9 cellular contexts compared by ENCODE assay signal in genomic region chr16:58126451-58126968, GRCh38. TPM values are rescaled to one million over a fixed set of nuclear protein-coding genes. Genes with fewer than 3 reads are reported as not detected.
DNase-seq lines count a peak whose midpoint lies in the region; ATAC-seq and TF ChIP-seq lines count a peak whose summit lies in the region.
"Had no signal": no experiment of that assay in that cellular context is flagged by ENCODE, and none has a peak within 500 bp of the region (broad histone marks: within the 10 kb centered on the region; RNA-seq: fewer than 3 reads in every experiment).

No MANE protein-coding gene starts in this region.

- TF ChIP-seq CTCF in hepatocyte (IDR thresholded peaks at IDR 0.05; ENCODE audit: poor library complexity) = no peak

- H3K27me3 ChIP-seq in hepatocyte = no peaks in the 10 kb centered on the region

- H3K4me3 ChIP-seq in hepatocyte = no peak overlapping the region

- H3K9me3 Mint-ChIP-seq in activated CD4-positive, alpha-beta memory T cell treated with anti-CD3 and anti-CD28 coated beads for 36 hours = no peaks in the 10 kb centered on the region
- no peaks in the 10 kb centered on the region for H3K9me3 Mint-ChIP-seq in stimulated activated effector memory CD8-positive, alpha-beta T cell treated with anti-CD3 and anti-CD28 coated beads, Interleukin-12 subunit alpha, Interleukin-12 subunit beta, amount 100 ng/mL, for 72 hours

- no peaks in the 10 kb centered on the region for H3K36me3 Mint-ChIP-seq in activated CD4-positive, alpha-beta memory T cell treated with anti-CD3 and anti-CD28 coated beads for 36 hours
- H3K36me3 Mint-ChIP-seq in stimulated activated effector memory CD8-positive, alpha-beta T cell treated with anti-CD3 and anti-CD28 coated beads, Interleukin-12 subunit alpha, Interleukin-12 subunit beta, amount 100 ng/mL, for 72 hours = peaks cover 10% of the 10 kb centered on the region

- no peaks in the 10 kb centered on the region for H3K9me3 ChIP-seq in hepatocyte (ENCODE audit: low read depth)

- peaks cover 68% of the 10 kb centered on the region for H3K79me2 ChIP-seq in hepatocyte

- H3K4me1 Mint-ChIP-seq in activated CD4-positive, alpha-beta memory T cell treated with anti-CD3 and anti-CD28 coated beads for 36 hours (ENCODE audit: low read depth) = peaks cover 58% of the 10 kb centered on the region
- H3K4me1 Mint-ChIP-seq in stimulated activated effector memory CD8-positive, alpha-beta T cell treated with anti-CD3 and anti-CD28 coated beads, Interleukin-12 subunit alpha, Interleukin-12 subunit beta, amount 100 ng/mL, for 72 hours = peaks cover 44% of the 10 kb centered on the region

- H4K20me1 ChIP-seq in hepatocyte (ENCODE audit: insufficient read depth, poor library complexity, severe bottlenecking) = peaks cover 64% of the 10 kb centered on the region

- peaks cover 29% of the 10 kb centered on the region for H3K4me1 ChIP-seq in hepatocyte (ENCODE audit: insufficient read depth)

- no peak overlapping the region for H2AFZ ChIP-seq in hepatocyte

- CTCF ChIA-PET in activated CD4-positive, alpha-beta memory T cell treated with anti-CD3 and anti-CD28 coated beads for 36 hours (lab: Charles Lee) = interaction anchor here (0.9 to 1.8 kb wide), 7 partner anchors 10 to 227 kb away, joined by 3 to 5 read pairs (median 4); partner anchors contain the start of gene MMP15

- peak overlapping the region; percentile 4 for H3K27ac ChIP-seq in hepatocyte

- WGBS in hepatocyte (ENCODE audit: low lambda C conversion rate, missing lambda C conversion rate) = 65% methylated on average over 4 of the region's 4 CpGs

- no peak for ATAC-seq in stimulated activated effector memory CD8-positive, alpha-beta T cell treated with anti-CD3 and anti-CD28 coated beads, Interleukin-12 subunit alpha, Interleukin-12 subunit beta, amount 100 ng/mL, for 72 hours
- ATAC-seq in GM18519 (IDR thresholded peaks at IDR 0.05; ENCODE audit: low FRiP score, unreplicated experiment) = no peak

- peak overlapping the region; percentile 91 for H3K4me2 ChIP-seq in hepatocyte

- H3K27ac Mint-ChIP-seq in activated CD4-positive, alpha-beta memory T cell treated with anti-CD3 and anti-CD28 coated beads for 36 hours = no peak overlapping the region
- H3K27ac Mint-ChIP-seq in stimulated activated effector memory CD8-positive, alpha-beta T cell treated with anti-CD3 and anti-CD28 coated beads, Interleukin-12 subunit alpha, Interleukin-12 subunit beta, amount 100 ng/mL, for 72 hours = peak overlapping the region; percentile 88

- DNase-seq in NCI-H748 (lab: John Stamatoyannopoulos, UW; ENCODE audit: unreplicated experiment) = peak; percentile 13
- DNase-seq in NCI-H748 treated with DMSO at 0.1 percent for 48 hours (lab: John Stamatoyannopoulos, UW) = no peak
- no peak for DNase-seq in activated CD4-positive, alpha-beta memory T cell treated with anti-CD3 and anti-CD28 coated beads for 36 hours
- no peak for DNase-seq in hepatocyte (ENCODE audit: low spot score)
- no peak for DNase-seq in stimulated activated effector memory CD8-positive, alpha-beta T cell treated with anti-CD3 and anti-CD28 coated beads, Interleukin-12 subunit alpha, Interleukin-12 subunit beta, amount 100 ng/mL, for 72 hours (ENCODE audit: low spot score in 2 of 2)
- DNase-seq in posterior cingulate gyrus = no peak
- DNase-seq in amniotic stem cell (lab: John Stamatoyannopoulos, UW) = no peak
- DNase-seq: NCI-H2227 treated with DMSO at 0.1 percent for 48 hours had no signal

- no peaks in the 10 kb centered on the region for H3K9me2 ChIP-seq in hepatocyte (replicated peaks; ENCODE audit: insufficient read depth)

- POLR2A ChIA-PET in activated CD4-positive, alpha-beta memory T cell treated with anti-CD3 and anti-CD28 coated beads for 36 hours (lab: Charles Lee) = interaction anchor here (1.2 kb wide), 1 partner anchor 71 kb away, joined by 3 read pairs; no protein-coding TSS in a partner anchor

- peak overlapping the region; percentile 86 for H3K4me3 Mint-ChIP-seq in activated CD4-positive, alpha-beta memory T cell treated with anti-CD3 and anti-CD28 coated beads for 36 hours
- H3K4me3 Mint-ChIP-seq in stimulated activated effector memory CD8-positive, alpha-beta T cell treated with anti-CD3 and anti-CD28 coated beads, Interleukin-12 subunit alpha, Interleukin-12 subunit beta, amount 100 ng/mL, for 72 hours = peak overlapping the region; percentile 79

- H3K36me3 ChIP-seq in hepatocyte (replicated peaks; ENCODE audit: insufficient read depth, low read depth) = no peaks in the 10 kb centered on the region

- intact Hi-C loops in activated CD4-positive, alpha-beta memory T cell treated with anti-CD3 and anti-CD28 coated beads for 36 hours (cut with micrococcal nuclease) = loop anchor here (2.0 to 5.0 kb wide), 3 partner anchors 30 to 319 kb away; no protein-coding TSS in a partner anchor
- intact Hi-C loops in posterior cingulate gyrus (cut with DNase I) = loop anchor here (5.0 kb wide), 1 partner anchor 71 kb away; the partner anchor contains the start of gene CSNK2A2

- no peaks in the 10 kb centered on the region for H3K27me3 Mint-ChIP-seq in activated CD4-positive, alpha-beta memory T cell treated with anti-CD3 and anti-CD28 coated beads for 36 hours

RNA-seq across cellular contexts. Expression of gene CFAP20, which starts 2.7 kb away (rescaled TPM):
- 10 to 100 TPM; 37.2 to 38.6 TPM for total RNA-seq in activated CD4-positive, alpha-beta memory T cell treated with anti-CD3 and anti-CD28 coated beads for 36 hours
- 71.2 and 71.6 TPM in 2 replicates for total RNA-seq in hepatocyte
- 74.6 and 78.1 TPM in 2 replicates for polyA plus RNA-seq in hepatocyte
